Comparison of ENCODE assay signal across 8 cellular contexts in the genomic region with DNA sequence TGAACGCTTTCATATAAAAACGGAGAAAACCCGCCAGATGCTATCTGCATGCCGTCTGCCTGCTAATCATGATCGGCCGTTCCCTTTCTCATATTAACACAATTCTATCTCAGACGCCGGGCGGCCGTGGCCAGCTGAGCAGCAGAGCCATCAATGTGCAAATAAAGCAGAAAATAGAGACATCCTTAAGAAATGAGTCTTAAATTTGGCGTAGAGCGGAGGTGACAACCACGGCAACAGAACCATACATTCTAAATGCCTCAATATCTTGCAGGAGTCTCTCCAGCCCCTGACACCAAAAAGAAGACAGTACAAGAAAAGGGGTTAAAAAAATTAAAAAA. TPM values are rescaled to one million over a fixed set of nuclear protein-coding genes. Genes with fewer than 3 reads are reported as not detected.
DNase-seq lines count a peak whose midpoint lies in the region; ATAC-seq, FAIRE-seq and TF ChIP-seq lines count a peak whose summit lies in the region.

No MANE protein-coding gene starts in this region.

- ATAC-seq in naive thymus-derived CD4-positive, alpha-beta T cell, result no peak
- ATAC-seq in GM18861 (IDR thresholded peaks at IDR 0.05; ENCODE audit: unreplicated experiment), result no peak
- ATAC-seq in GM21619 (IDR thresholded peaks at IDR 0.05; ENCODE audit: unreplicated experiment), result no peak

- no peak for TF ChIP-seq CTCF in bronchial epithelial cell (IDR thresholded peaks at IDR 0.05; ENCODE audit: insufficient read depth, low read length, severe bottlenecking)

- DNase-seq in NCI-H2029 treated with DMSO at 0.1 percent for 48 hours (lab: John Stamatoyannopoulos, UW) (peak; percentile 20), NCI-H2029 (lab: John Stamatoyannopoulos, UW) (no peak), NCI-H2171 (lab: John Stamatoyannopoulos, UW) (peak; percentile 27), bronchial epithelial cell (ENCODE audit: low read depth) (no peak), G401 (ENCODE audit: low spot score) (no peak)
- no peak for DNase-seq in naive thymus-derived CD4-positive, alpha-beta T cell

- POLR2A ChIA-PET in naive thymus-derived CD4-positive, alpha-beta T cell (lab: Charles Lee), result no interaction called here

- peak overlapping the region; percentile 66 to 90 (median 86) for H3K4me3 Mint-ChIP-seq in naive thymus-derived CD4-positive, alpha-beta T cell

- peak overlapping the region; percentile 77 for H3K4me3 ChIP-seq in bronchial epithelial cell (ENCODE audit: low read depth, low read length)
- H3K4me3 ChIP-seq in naive thymus-derived CD4-positive, alpha-beta T cell (ENCODE audit: low read length), result peak overlapping the region; percentile 3

- H3K27me3 Mint-ChIP-seq in naive thymus-derived CD4-positive, alpha-beta T cell, result peaks cover 66 to 70% (median 66%) of the 10 kb centered on the region in 5 donors

- peaks cover 9 to 12% of the 10 kb centered on the region in 2 donors for H3K4me1 ChIP-seq in naive thymus-derived CD4-positive, alpha-beta T cell (ENCODE audit: control insufficient read depth in 2 of 2, insufficient read depth in 2 of 2, low read length in 2 of 2)

- H3K9me3 Mint-ChIP-seq in naive thymus-derived CD4-positive, alpha-beta T cell, result peaks cover 0 to 24% (median 8%) of the 10 kb centered on the region in 11 donors

- H3K36me3 Mint-ChIP-seq in naive thymus-derived CD4-positive, alpha-beta T cell, result peaks cover 0 to 18% (median 7%) of the 10 kb centered on the region in 5 donors

- intact Hi-C loops in naive thymus-derived CD4-positive, alpha-beta T cell (cut with micrococcal nuclease), result loop anchor here in 1 of 2 donors (2.0 to 10.0 kb wide), 2 partner anchors 981 to 1153 kb away; no protein-coding TSS in a partner anchor

- H3K4me1 Mint-ChIP-seq in naive thymus-derived CD4-positive, alpha-beta T cell, result peaks cover 16 to 33% (median 30%) of the 10 kb centered on the region in 7 donors

- no peaks in the 10 kb centered on the region for H3K27me3 ChIP-seq in bronchial epithelial cell (ENCODE audit: control insufficient read depth, insufficient read depth, low read length)
- peaks cover 7 to 36% of the 10 kb centered on the region in 2 donors for H3K27me3 ChIP-seq in naive thymus-derived CD4-positive, alpha-beta T cell (ENCODE audit: control insufficient read depth in 2 of 2, insufficient read depth in 2 of 2, low read length in 2 of 2)

- in situ Hi-C loops in G401 (cut with HindIII; ENCODE audit: low sequenced_read_pairs), result no loop called here

- CTCF ChIA-PET in naive thymus-derived CD4-positive, alpha-beta T cell (lab: Charles Lee), result no interaction called here

- no peak overlapping the region for H3K27ac ChIP-seq in naive thymus-derived CD4-positive, alpha-beta T cell (ENCODE audit: low read depth, low read length)

- peak overlapping the region in 5 of 9 donors; percentile 0 to 82 (median 44) for H3K27ac Mint-ChIP-seq in naive thymus-derived CD4-positive, alpha-beta T cell

- no peak for FAIRE-seq in bronchial epithelial cell (lab: Jason Lieb, UNC)

- no peaks in the 10 kb centered on the region for H3K9me3 ChIP-seq in naive thymus-derived CD4-positive, alpha-beta T cell (ENCODE audit: control insufficient read depth in 2 of 3, low read length in 3 of 3)

- no peaks in the 10 kb centered on the region for H3K36me3 ChIP-seq in bronchial epithelial cell (ENCODE audit: control insufficient read depth, insufficient read depth, low read length)
- no peaks in the 10 kb centered on the region for H3K36me3 ChIP-seq in naive thymus-derived CD4-positive, alpha-beta T cell (ENCODE audit: control insufficient read depth in 2 of 3, insufficient read depth in 3 of 3, low read length in 3 of 3)

RNA-seq across cellular contexts. Expression of gene IRX5, which starts 2.7 kb away (rescaled TPM):
- 6.1 and 6.3 TPM in 2 replicates for total RNA-seq in bronchial epithelial cell
- under 1 TPM in 1 of 5 experiments, not detected in 4; 0.36 TPM for total RNA-seq in naive thymus-derived CD4-positive, alpha-beta T cell
- polyA plus RNA-seq in naive thymus-derived CD4-positive, alpha-beta T cell, result not detected
- total RNA-seq in G401 (2014; rRNA removed; shearing (Covaris generic)), result not detected in 2 replicates

Comparison
In these comparisons a context has a peak if more than half of its experiments do, and no peak if none do; other contexts are left out.
1. DNase-seq: peak in NCI-H2029 treated with DMSO at 0.1 percent for 48 hours (single experiment) and NCI-H2171 (single experiment); none in NCI-H2029 (single experiment), bronchial epithelial cell (single experiment), naive thymus-derived CD4-positive, alpha-beta T cell (0 of 9) and G401 (single experiment).